In genomic region chr5:180974612-180975315, GRCh38 we compare ENCODE assay signal across 25 cellular contexts. TPM values are rescaled to one million over a fixed set of nuclear protein-coding genes. Genes with fewer than 3 reads are reported as not detected.
DNase-seq lines count a peak whose midpoint lies in the region; ATAC-seq, FAIRE-seq and TF ChIP-seq lines count a peak whose summit lies in the region.
"Had no signal": no experiment of that assay in that cellular context is flagged by ENCODE, and none has a peak within 500 bp of the region (broad histone marks: within the 10 kb centered on the region; RNA-seq: fewer than 3 reads in every experiment).

No MANE protein-coding gene starts in this region.

- no peaks in the 10 kb centered on the region for H3K9me3 ChIP-seq in SU-DHL-6 (ENCODE audit: insufficient read depth, low read length)
- H3K9me3 ChIP-seq in effector memory CD4-positive, alpha-beta T cell (ENCODE audit: control insufficient read depth, low read length): no peaks in the 10 kb centered on the region
- H3K9me3 ChIP-seq: heart left ventricle, tibial nerve had no signal

- no peaks in the 10 kb centered on the region for H3K36me3 ChIP-seq in SU-DHL-6 (ENCODE audit: low read length)
- no peaks in the 10 kb centered on the region for H3K36me3 ChIP-seq in effector memory CD4-positive, alpha-beta T cell (ENCODE audit: control insufficient read depth, insufficient read depth, low read length)
- H3K36me3 ChIP-seq: heart left ventricle, tibial nerve had no signal

- peak overlapping the region; percentile 46 for H3K4me2 ChIP-seq in SU-DHL-6 (ENCODE audit: low read depth, low read length, poor library complexity, severe bottlenecking)

- H3K36me3 Mint-ChIP-seq in HFFc6 (ENCODE audit: low read depth): no peaks in the 10 kb centered on the region

- no peak overlapping the region for H3K4me3 ChIP-seq in SU-DHL-6 (ENCODE audit: insufficient read depth, low read length, poor library complexity, severe bottlenecking)
- H3K4me3 ChIP-seq in effector memory CD4-positive, alpha-beta T cell (ENCODE audit: insufficient read depth, low read depth, low read length, poor library complexity, severe bottlenecking): no peak overlapping the region
- H3K4me3 ChIP-seq: heart left ventricle, psoas muscle, tibial nerve had no signal

- H3K4me1 Mint-ChIP-seq in HFFc6 (ENCODE audit: low read depth): no peaks in the 10 kb centered on the region
- H3K4me1 Mint-ChIP-seq: nephron had no signal

- TF ChIP-seq CTCF in SU-DHL-6 (IDR thresholded peaks at IDR 0.05; ENCODE audit: insufficient read depth, low read length, poor library complexity, severe bottlenecking): no peak
- TF ChIP-seq CTCF in HFFc6 (IDR thresholded peaks at IDR 0.05): no peak
- no peak for TF ChIP-seq CTCF in omental fat pad (IDR thresholded peaks at IDR 0.05)

- H3K79me2 ChIP-seq in SU-DHL-6 (ENCODE audit: insufficient read depth, low read length): no peaks in the 10 kb centered on the region

- peak; percentile 25 for ATAC-seq in GM21390 (IDR thresholded peaks at IDR 0.05; ENCODE audit: unreplicated experiment)
- peak; percentile 13 for ATAC-seq in HG02970 (IDR thresholded peaks at IDR 0.05; ENCODE audit: low FRiP score, unreplicated experiment)
- ATAC-seq in omental fat pad (ENCODE audit: low FRiP score): no peak
- ATAC-seq: heart left ventricle, psoas muscle had no signal

- no peaks in the 10 kb centered on the region for H3K9me2 ChIP-seq in SU-DHL-6 (replicated peaks; ENCODE audit: insufficient read depth, low read length)

- no peaks in the 10 kb centered on the region for H4K20me1 ChIP-seq in SU-DHL-6 (ENCODE audit: low read depth, low read length)

- no peak for DNase-seq in GM18507 (ENCODE audit: extremely low spot score, insufficient read length, low read depth)
- no peak for DNase-seq in HFFc6
- no peak for DNase-seq in epidermal melanocyte (ENCODE audit: insufficient read length, low spot score)
- DNase-seq in omental fat pad (ENCODE audit: low spot score): no peak
- DNase-seq in effector memory CD4-positive, alpha-beta T cell: no peak
- DNase-seq: amniotic stem cell, caudate nucleus, GDM1, H7, heart left ventricle, KG1, mesendoderm, NCI-H1048, NCI-H526, OCI-M1, psoas muscle had no signal

- H3K9ac ChIP-seq in SU-DHL-6 (ENCODE audit: low read length): no peak overlapping the region; the same call in 1 of the 2 replicates

- H3K4me1 ChIP-seq in effector memory CD4-positive, alpha-beta T cell (ENCODE audit: control insufficient read depth, insufficient read depth, low read length, poor library complexity, severe bottlenecking): no peaks in the 10 kb centered on the region
- H3K4me1 ChIP-seq: heart left ventricle, psoas muscle, tibial nerve had no signal

- no peaks in the 10 kb centered on the region for H3K27me3 ChIP-seq in SU-DHL-6 (ENCODE audit: low read length)
- no peaks in the 10 kb centered on the region for H3K27me3 ChIP-seq in effector memory CD4-positive, alpha-beta T cell (replicated peaks; ENCODE audit: control insufficient read depth, insufficient read depth, low read length, poor library complexity, severe bottlenecking)
- H3K27me3 ChIP-seq: tibial nerve had no signal

- H3K9me3 Mint-ChIP-seq in HFFc6: no peaks in the 10 kb centered on the region
- H3K9me3 Mint-ChIP-seq: activated T-helper 2 cell treated with anti-CD3 and anti-CD28 coated beads, Interferon-gamma antibody, Interleukin-2, Interleukin-4, amounts not matched to agents 10 μg/mL and 5 μg/mL and 100 μg/mL, durations not matched to agents 14 hours and 24 hours and 36 hours; nephron had no signal

- FAIRE-seq in GM18507 (lab: Jason Lieb, UNC): peak; percentile 18
- FAIRE-seq: D721Med had no signal

- H3K27ac Mint-ChIP-seq in HFFc6: no peak overlapping the region
- H3K27ac Mint-ChIP-seq: activated T-helper 2 cell treated with anti-CD3 and anti-CD28 coated beads, Interferon-gamma antibody, Interleukin-2, Interleukin-4, amounts not matched to agents 10 μg/mL and 5 μg/mL and 100 μg/mL, durations not matched to agents 14 hours and 24 hours and 36 hours; nephron had no signal

- H3K4me3 Mint-ChIP-seq in HFFc6: no peak overlapping the region
- H3K4me3 Mint-ChIP-seq: nephron had no signal

- H3K27me3 Mint-ChIP-seq in HFFc6 (ENCODE audit: insufficient read depth): no peaks in the 10 kb centered on the region

- peak overlapping the region; percentile 23 for H2AFZ ChIP-seq in SU-DHL-6 (ENCODE audit: low read depth, low read length, severe bottlenecking)

- peak overlapping the region; percentile 90 for H3K27ac ChIP-seq in SU-DHL-6 (ENCODE audit: low read depth, low read length)
- no peak overlapping the region for H3K27ac ChIP-seq in effector memory CD4-positive, alpha-beta T cell (ENCODE audit: insufficient read depth, low read length, poor library complexity, severe bottlenecking)
- H3K27ac ChIP-seq: heart left ventricle, psoas muscle, tibial nerve had no signal

- H3F3A ChIP-seq in SU-DHL-6 (ENCODE audit: insufficient read depth): peaks cover 22% of the 10 kb centered on the region

RNA-seq across cellular contexts. Expression of gene BTNL3, which starts 13.9 kb away (rescaled TPM):
- total RNA-seq in HFFc6 (2021; fragmentation: NEBNext Ultra II Directional; extraction: Animal tissue kit (Norgen Biotek cat#: 25700)): not detected
- under 1 TPM in 2 of 4 donors, not detected in 2; 0.24 to 0.50 TPM for total RNA-seq in omental fat pad
- total RNA-seq: activated T-helper 2 cell treated with anti-CD3 and anti-CD28 coated beads, Interferon-gamma antibody, Interleukin-2, Interleukin-4, amounts not matched to agents 10 μg/mL and 5 μg/mL and 100 μg/mL, durations not matched to agents 14 hours and 24 hours and 36 hours; H7; kidney epithelial cell; psoas muscle; SK-MEL-5; tibial nerve had no signal
